Comparison of ENCODE assay signal across 9 cellular contexts in genomic region chr19:9937001-9937411, GRCh38. TPM values are rescaled to one million over a fixed set of nuclear protein-coding genes. Genes with fewer than 3 reads are reported as not detected.
DNase-seq lines count a peak whose midpoint lies in the region; ATAC-seq lines count a peak whose summit lies in the region.
"Had no signal": no experiment of that assay in that cellular context is flagged by ENCODE, and none has a peak within 500 bp of the region (broad histone marks: within the 10 kb centered on the region; RNA-seq: fewer than 3 reads in every experiment).

No MANE protein-coding gene starts in this region.

- H3K4me1 ChIP-seq in ES-I3 (ENCODE audit: insufficient read depth, low read length) (peaks cover 5% of the 10 kb centered on the region; the same call in 1 of the 2 replicates), HUES64 (ENCODE audit: insufficient read depth, low read length) (0 out of 2 replicates have a peak, but pooled peaks cover 12% of the 10 kb centered on the region), neuronal stem cell (ENCODE audit: control insufficient read depth in 2 of 2, insufficient read depth in 1 of 2, low read depth in 1 of 2, low read length in 2 of 2) (peaks cover 8 to 11% of the 10 kb centered on the region in 2 donors)

- H3K14ac ChIP-seq in neuronal stem cell (ENCODE audit: low read length): no peak overlapping the region

- peak overlapping the region; percentile 72 for H3K9ac ChIP-seq in ES-I3 (ENCODE audit: low read depth, low read length)
- peak overlapping the region; percentile 73 for H3K9ac ChIP-seq in HUES64 (ENCODE audit: low read depth, low read length)
- no peak overlapping the region for H3K9ac ChIP-seq in neuronal stem cell (ENCODE audit: low read depth, low read length, poor library complexity)

- no peak overlapping the region for H2BK120ac ChIP-seq in neuronal stem cell (ENCODE audit: low read depth, low read length)

- intact Hi-C loops in sciatic nerve (cut with DNase I): loop anchor here (10.0 kb wide), 2 partner anchors 168 to 318 kb away; partner anchors contain the start of genes ANGPTL6, MRPL4 and PPAN

- H3K9me3 ChIP-seq in ES-I3 (ENCODE audit: control insufficient read depth, insufficient read depth, low read length): no peaks in the 10 kb centered on the region
- H3K9me3 ChIP-seq in HUES64 (ENCODE audit: insufficient read depth, low read depth, low read length): peaks cover 5% of the 10 kb centered on the region; the same call in 1 of the 2 replicates
- H3K9me3 ChIP-seq in neuronal stem cell (replicated peaks in 1 of 2; ENCODE audit: control insufficient read depth in 2 of 2, insufficient read depth in 1 of 2, low read depth in 1 of 2, low read length in 2 of 2): no peaks in the 10 kb centered on the region

- H3K4me3 ChIP-seq in HUES64 (ENCODE audit: low read length) (peak overlapping the region; percentile 60), neuronal stem cell (ENCODE audit: low read length in 2 of 2) (peak overlapping the region; percentile 27 to 78)
- H3K4me3 ChIP-seq: thoracic aorta had no signal

- peaks cover 68 to 84% of the 10 kb centered on the region in 2 donors for H3K27me3 Mint-ChIP-seq in effector memory CD8-positive, alpha-beta T cell

- ATAC-seq in effector memory CD8-positive, alpha-beta T cell (replicated peaks): no peak
- no peak for ATAC-seq in sciatic nerve
- ATAC-seq in HG02981 (IDR thresholded peaks at IDR 0.05; ENCODE audit: unreplicated experiment): no peak

- H2AK5ac ChIP-seq in neuronal stem cell (ENCODE audit: low read depth, low read length): no peak overlapping the region

- peak overlapping the region; percentile 20 for H2BK15ac ChIP-seq in neuronal stem cell (ENCODE audit: low read length)

- H3K27ac ChIP-seq in HUES64 (ENCODE audit: low read depth, low read length): peak overlapping the region; percentile 49; the same call in 1 of the 2 replicates
- no peak overlapping the region for H3K27ac ChIP-seq in neuronal stem cell (replicated peaks; ENCODE audit: low read length)
- H3K27ac ChIP-seq: thoracic aorta had no signal

- 6% methylated on average over 20 of the region's 20 CpGs for WGBS in HUES64
- no CpG with 5 or more reads among the region's 20 CpGs for WGBS in neuronal stem cell (ENCODE audit: extremely low coverage in 2 of 2, insufficient read length in 2 of 2, insufficient replicate concordance in 1 of 2), 2 donors

- H3K36me3 ChIP-seq in ES-I3 (ENCODE audit: insufficient read depth, low read length) (no peaks in the 10 kb centered on the region), HUES64 (ENCODE audit: insufficient read depth, low read length) (no peaks in the 10 kb centered on the region), neuronal stem cell (replicated peaks in 1 of 2; ENCODE audit: control insufficient read depth in 2 of 2, insufficient read depth in 2 of 2, low read length in 2 of 2) (no peaks in the 10 kb centered on the region)
- H3K36me3 ChIP-seq: thoracic aorta had no signal

- H3K27ac Mint-ChIP-seq in effector memory CD8-positive, alpha-beta T cell: no peak overlapping the region

- no peak overlapping the region for H3K4ac ChIP-seq in neuronal stem cell (ENCODE audit: low read length)

- H3K23ac ChIP-seq in neuronal stem cell (ENCODE audit: low read depth, low read length, poor library complexity): no peak overlapping the region

- no peak overlapping the region for H2BK5ac ChIP-seq in neuronal stem cell (ENCODE audit: low read length)

- peak overlapping the region; percentile 78 to 82 for H3K4me3 Mint-ChIP-seq in effector memory CD8-positive, alpha-beta T cell

- no peaks in the 10 kb centered on the region for H3K79me1 ChIP-seq in neuronal stem cell (ENCODE audit: low read depth, low read length)

- H2BK12ac ChIP-seq in neuronal stem cell (ENCODE audit: low read length): no peak overlapping the region

- no peak overlapping the region for H4K91ac ChIP-seq in neuronal stem cell (ENCODE audit: low read depth, low read length, poor library complexity)

- H3K4me2 ChIP-seq in neuronal stem cell (ENCODE audit: insufficient read depth, low read length, poor library complexity, severe bottlenecking): peak overlapping the region; percentile 92

- no peak overlapping the region for H4K8ac ChIP-seq in neuronal stem cell (ENCODE audit: low read depth, low read length)

- DNase-seq in effector memory CD8-positive, alpha-beta T cell: no peak
- DNase-seq in neuronal stem cell (ENCODE audit: low spot score): no peak
- no peak for DNase-seq in sciatic nerve (ENCODE audit: low spot score)
- no peak for DNase-seq in occipital lobe (lab: John Stamatoyannopoulos, UW)
- DNase-seq: activated CD4-positive, CD25-positive, alpha-beta regulatory T cell had no signal

- no peak overlapping the region for H3K18ac ChIP-seq in neuronal stem cell (ENCODE audit: low read length)

- H3K4me1 Mint-ChIP-seq in effector memory CD8-positive, alpha-beta T cell (ENCODE audit: low read depth in 2 of 2): peaks cover 19 to 24% of the 10 kb centered on the region in 2 donors

- peaks cover 0 to 3% of the 10 kb centered on the region in 2 donors for H3K9me3 Mint-ChIP-seq in effector memory CD8-positive, alpha-beta T cell

- peak overlapping the region; percentile 82 for H2AFZ ChIP-seq in neuronal stem cell (ENCODE audit: low read length)

- peaks cover 4% of the 10 kb centered on the region for H3K36me3 Mint-ChIP-seq in effector memory CD8-positive, alpha-beta T cell (ENCODE audit: insufficient read depth)

- H3K27me3 ChIP-seq in HUES64 (ENCODE audit: insufficient read depth, low read length): peaks cover 13% of the 10 kb centered on the region; the same call in 1 of the 2 replicates
- H3K27me3 ChIP-seq in neuronal stem cell (ENCODE audit: control insufficient read depth in 3 of 3, insufficient read depth in 3 of 3, low read depth in 1 of 3, low read length in 3 of 3): peaks cover 3 to 17% (median 15%) of the 10 kb centered on the region in 3 experiments

RNA-seq across cellular contexts. Expression of gene OLFM2, which starts 0.7 kb away (rescaled TPM):
- 39.1 TPM for polyA plus RNA-seq in HUES64 (2013, experiment 1 of 2)
- polyA plus RNA-seq in HUES64 (2013, experiment 2 of 2): 52.9 TPM
- 16.6 TPM for polyA plus RNA-seq in neuronal stem cell (2013, experiment 1 of 2)
- 17.4 TPM for polyA plus RNA-seq in neuronal stem cell (2013, experiment 2 of 2)
- 6.9 TPM for total RNA-seq in sciatic nerve
- total RNA-seq in occipital lobe: 121 TPM

Comparison
In these comparisons a context has a peak if more than half of its experiments do, and no peak if none do; other contexts are left out.
1. RNA of gene OLFM2, which starts 0.7 kb away (total RNA-seq): 121 TPM in occipital lobe (single experiment); 6.9 TPM in sciatic nerve (single experiment); every median in the first group is over 10 times any median in the second.